8 cellular contexts compared by ENCODE assay signal in genomic region chr18:50819727-50820378, GRCh38. TPM values are rescaled to one million over a fixed set of nuclear protein-coding genes. Genes with fewer than 3 reads are reported as not detected.
A peak's percentile ranks its signal among the peaks of the same experiment; 100 is the strongest.
DNase-seq lines count a peak whose midpoint lies in the region; ATAC-seq and TF ChIP-seq lines count a peak whose summit lies in the region.

MRO (minus strand) TSS chr18:50820016; CDS start chr18:50809400, 10,616 bp downstream.

- H3K9ac ChIP-seq in BLaER1 (no peak within 1 kb of the TSS), colonic mucosa (ENCODE audit: low read depth in 2 of 2, low read length in 2 of 2) (peak within 1 kb of the TSS in 1 of 2 donors; percentile 43)

- H3K36me3 ChIP-seq in BLaER1, result no peaks in the 10 kb centered on the region
- no peaks in the 10 kb centered on the region for H3K36me3 ChIP-seq in colonic mucosa
- H3K36me3 ChIP-seq in left lung, result no peaks in the 10 kb centered on the region

- H3K4me2 ChIP-seq in BLaER1, result peak within 1 kb of the TSS; percentile 77

- H3K27ac ChIP-seq in BLaER1 (0 out of 2 replicates have a peak within 1 kb of the TSS, but pooled peaks have one; percentile 14), colonic mucosa (no peak within 1 kb of the TSS), left lung (peak within 1 kb of the TSS in 1 of 2 donors; percentile 80)

- H3K4me1 ChIP-seq in BLaER1 (peaks cover 62% of the 10 kb centered on the region), colonic mucosa (peaks cover 9% of the 10 kb centered on the region), left lung (peaks cover 8 to 24% of the 10 kb centered on the region in 2 donors)

- 0 out of 2 replicates have a peak within 1 kb of the TSS, but pooled peaks have one; percentile 10 for H3K4me3 ChIP-seq in BLaER1
- peak within 1 kb of the TSS; percentile 12 for H3K4me3 ChIP-seq in colonic mucosa
- H3K4me3 ChIP-seq in left lung, result peak within 1 kb of the TSS; percentile 12 to 21

- DNase-seq in NCI-H524 (lab: John Stamatoyannopoulos, UW) (peak; percentile 74 to 89), colonic mucosa (peak; percentile 87), left lung (peak; percentile 83 to 97)
- peak; percentile 73 to 76 for DNase-seq in activated CD4-positive, alpha-beta T cell treated with anti-CD3 and anti-CD28 coated beads for 4 hours
- DNase-seq in stimulated activated CD4-positive, alpha-beta T cell treated with anti-CD3 and anti-CD28 coated beads, Interleukin-2, amount 100 ng/mL, for 24 hours, result peak; percentile 81 to 82

- intact Hi-C loops in colonic mucosa (cut with DNase I), result loop anchor here (2.0 to 5.0 kb wide), 3 partner anchors 31 to 231 kb away; no protein-coding TSS in a partner anchor
- intact Hi-C loops in left lung (cut with DNase I), result loop anchor here in 1 of 2 donors (10.0 kb wide), 1 partner anchor 225 kb away; no protein-coding TSS in a partner anchor

- 0 out of 2 replicates have a peak, but pooled peaks cover 5% of the 10 kb centered on the region for H3K27me3 ChIP-seq in BLaER1
- no peaks in the 10 kb centered on the region for H3K27me3 ChIP-seq in colonic mucosa
- H3K27me3 ChIP-seq in left lung, result peaks cover 5 to 15% of the 10 kb centered on the region in 2 donors

- peak; percentile 92 for TF ChIP-seq CTCF in colonic mucosa (IDR thresholded peaks at IDR 0.05)
- TF ChIP-seq CTCF in left lung (IDR thresholded peaks at IDR 0.05), result peak; percentile 88 to 92

- H4K20me1 ChIP-seq in BLaER1, result no peaks in the 10 kb centered on the region

- ATAC-seq in GM19328 (IDR thresholded peaks at IDR 0.05; ENCODE audit: unreplicated experiment) (peak; percentile 90), HG03460 (IDR thresholded peaks at IDR 0.05; ENCODE audit: unreplicated experiment) (peak; percentile 92), left lung (peak; percentile 99)

- H3K9me3 ChIP-seq in BLaER1 (no peaks in the 10 kb centered on the region), colonic mucosa (no peaks in the 10 kb centered on the region), left lung (no peaks in the 10 kb centered on the region)

RNA-seq across cellular contexts. Expression of gene MRO, which starts in this region (rescaled TPM):
- total RNA-seq in colonic mucosa (under 1 TPM; 0.05 to 0.21 TPM), left lung (under 1 TPM; 0.58 to 0.86 TPM)

Comparison
In these comparisons a context has a peak if more than half of its experiments do, and no peak if none do; other contexts are left out.
1. Peak in DNase-seq and H3K4me3 ChIP-seq in colonic mucosa; RNA of the gene not detected or under 1 TPM.
2. Peak in DNase-seq, ATAC-seq and H3K4me3 ChIP-seq in left lung; RNA of the gene not detected or under 1 TPM.